Comparison of ENCODE assay signal across 16 cellular contexts in the genomic region with DNA sequence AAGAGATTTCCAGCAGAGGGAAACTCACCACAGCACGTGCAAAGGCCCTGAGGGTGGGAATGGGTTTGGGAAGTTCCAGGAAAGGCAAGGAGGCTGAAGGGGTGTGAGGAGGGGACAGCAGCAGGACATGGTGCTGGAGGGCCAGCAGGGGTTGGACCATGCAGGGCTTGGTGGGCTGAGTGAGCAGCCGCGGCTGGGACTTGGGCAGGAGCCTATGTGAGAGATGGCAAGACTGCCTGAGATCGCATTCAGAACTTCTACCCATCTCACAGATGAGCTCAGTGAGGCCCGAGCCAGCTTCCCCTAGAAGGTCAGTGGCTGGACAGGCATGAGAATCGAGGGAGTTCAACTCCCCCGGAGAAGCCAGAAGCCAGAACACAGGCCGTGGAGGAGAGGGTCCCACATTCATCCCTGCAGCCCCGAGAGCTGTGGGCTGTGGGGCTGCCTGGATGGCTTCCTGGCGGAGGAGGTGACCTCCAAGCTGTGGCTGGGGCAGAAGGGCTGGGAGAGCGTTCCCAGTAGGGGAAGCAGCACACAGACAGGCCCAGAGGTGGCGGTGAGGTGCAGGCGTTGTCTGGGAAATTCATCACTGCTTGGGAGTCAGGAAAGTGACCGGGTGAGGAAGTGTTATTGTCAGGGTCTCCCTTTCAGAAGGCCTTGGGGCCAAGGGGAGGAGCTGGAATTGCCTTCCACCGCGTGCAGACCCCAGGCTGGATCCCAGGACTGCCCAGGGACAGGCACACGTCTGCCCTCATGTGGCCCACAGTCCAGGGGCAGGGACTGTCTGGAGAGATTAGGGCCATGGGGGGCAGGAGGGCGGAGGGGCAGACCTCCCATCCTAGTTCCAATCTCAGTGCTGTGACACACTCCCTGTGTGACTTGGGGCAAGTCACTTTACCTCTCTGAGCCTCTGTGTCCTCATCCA.
DNase-seq lines count a peak whose midpoint lies in the region; ATAC-seq and TF ChIP-seq lines count a peak whose summit lies in the region.
"Had no signal": no experiment of that assay in that cellular context is flagged by ENCODE, and none has a peak within 500 bp of the region (broad histone marks: within the 10 kb centered on the region; RNA-seq: fewer than 3 reads in every experiment).

No MANE protein-coding gene starts in this region.

- H3K9ac ChIP-seq in neuronal stem cell (ENCODE audit: low read depth, low read length, poor library complexity): no peak overlapping the region

- no peak overlapping the region for H2BK12ac ChIP-seq in neuronal stem cell (ENCODE audit: low read length)

- H3K9me3 Mint-ChIP-seq in chondrocyte (ENCODE audit: low read depth): no peaks in the 10 kb centered on the region
- H3K9me3 Mint-ChIP-seq: neural crest cell had no signal

- H3K27ac ChIP-seq in neuronal stem cell (replicated peaks; ENCODE audit: low read length) (no peak overlapping the region), uterus (peak overlapping the region; percentile 90 to 93)

- ATAC-seq in Right ventricle myocardium superior (ENCODE audit: poor library complexity) (no peak), Right ventricle myocardium inferior (no peak), HG02870 (IDR thresholded peaks at IDR 0.05; ENCODE audit: unreplicated experiment) (no peak)
- ATAC-seq: stimulated activated naive CD8-positive, alpha-beta T cell treated with anti-CD3 and anti-CD28 coated beads, Interleukin-15, Interleukin-2, amounts not matched to agents 100 U/mL and 50 U/mL, for 24 hours had no signal

- H3K4me1 Mint-ChIP-seq in chondrocyte (ENCODE audit: low read depth): peaks cover 7% of the 10 kb centered on the region
- H3K4me1 Mint-ChIP-seq: neural crest cell had no signal

- peak overlapping the region; percentile 10 for H2BK5ac ChIP-seq in neuronal stem cell (ENCODE audit: low read length)

- H3K4me1 ChIP-seq in neuronal stem cell (ENCODE audit: control insufficient read depth in 2 of 2, insufficient read depth in 1 of 2, low read depth in 1 of 2, low read length in 2 of 2) (peaks cover 5 to 6% of the 10 kb centered on the region in 2 donors), uterus (peaks cover 7 to 13% of the 10 kb centered on the region in 2 donors)

- peak overlapping the region; percentile 42 for H4K91ac ChIP-seq in neuronal stem cell (ENCODE audit: low read depth, low read length, poor library complexity)

- H3K4me2 ChIP-seq in neuronal stem cell (ENCODE audit: insufficient read depth, low read length, poor library complexity, severe bottlenecking): no peak overlapping the region

- H3K4me3 ChIP-seq in neuronal stem cell (ENCODE audit: low read length in 2 of 2) (no peak overlapping the region), uterus (no peak overlapping the region)
- H3K4me3 ChIP-seq: MG63 had no signal

- H3K9me3 ChIP-seq in neuronal stem cell (replicated peaks in 1 of 2; ENCODE audit: control insufficient read depth in 2 of 2, insufficient read depth in 1 of 2, low read depth in 1 of 2, low read length in 2 of 2) (no peaks in the 10 kb centered on the region), uterus (no peaks in the 10 kb centered on the region)
- H3K9me3 ChIP-seq: MG63 had no signal

- H3K79me1 ChIP-seq in neuronal stem cell (ENCODE audit: low read depth, low read length): no peaks in the 10 kb centered on the region

- H2AK5ac ChIP-seq in neuronal stem cell (ENCODE audit: low read depth, low read length): peak overlapping the region; percentile 70

- no peak overlapping the region for H3K23ac ChIP-seq in neuronal stem cell (ENCODE audit: low read depth, low read length, poor library complexity)

- no peak overlapping the region for H3K14ac ChIP-seq in neuronal stem cell (ENCODE audit: low read length)

- intact Hi-C loops in Right ventricle myocardium superior (cut with DNase I) (no loop called here), Right ventricle myocardium inferior (cut with DNase I) (no loop called here), uterus (cut with DNase I; ENCODE audit: low total_unique reads) (no loop called here)

- no peak overlapping the region for H2BK120ac ChIP-seq in neuronal stem cell (ENCODE audit: low read depth, low read length)

- TF ChIP-seq POLR2A in uterus (IDR thresholded peaks at IDR 0.05): no peak

- DNase-seq in Right ventricle myocardium superior: peak; percentile 32
- DNase-seq in Right ventricle myocardium inferior (ENCODE audit: missing footprints): no peak
- DNase-seq in chondrocyte (ENCODE audit: low spot score): no peak
- no peak for DNase-seq in neuronal stem cell (ENCODE audit: low spot score)
- no peak for DNase-seq in uterus
- no peak for DNase-seq in anterior cingulate cortex (lab: John Stamatoyannopoulos, UW)
- DNase-seq in RKO (ENCODE audit: low spot score): no peak
- DNase-seq: ACHN; activated T-cell treated with anti-CD3 and anti-CD28 coated beads for 4 hours; central memory CD4-positive, alpha-beta T cell; DND-41; MG63; stimulated activated CD4-positive, alpha-beta T cell treated with anti-CD3 and anti-CD28 coated beads, Interleukin-1b, Interleukin-23, amount 100 ng/mL, for 48 hours; stimulated activated naive CD8-positive, alpha-beta T cell treated with anti-CD3 and anti-CD28 coated beads, Interleukin-15, Interleukin-2, amounts not matched to agents 100 U/mL and 50 U/mL, for 24 hours had no signal

- no peak overlapping the region for H2BK15ac ChIP-seq in neuronal stem cell (ENCODE audit: low read length)

- no peak overlapping the region for H3K4me3 Mint-ChIP-seq in chondrocyte (ENCODE audit: unreplicated experiment)
- H3K4me3 Mint-ChIP-seq: neural crest cell had no signal

- H3K36me3 ChIP-seq in neuronal stem cell (replicated peaks in 1 of 2; ENCODE audit: control insufficient read depth in 2 of 2, insufficient read depth in 2 of 2, low read length in 2 of 2): no peaks in the 10 kb centered on the region
- H3K36me3 ChIP-seq in uterus: no peaks in the 10 kb centered on the region
- H3K36me3 ChIP-seq: MG63 had no signal

- no CpG with 5 or more reads among the region's 18 CpGs for WGBS in neuronal stem cell (ENCODE audit: extremely low coverage in 2 of 2, insufficient read length in 2 of 2, insufficient replicate concordance in 1 of 2), 2 donors

- no peaks in the 10 kb centered on the region for H3K36me3 Mint-ChIP-seq in chondrocyte (ENCODE audit: low read depth)

- H3K18ac ChIP-seq in neuronal stem cell (ENCODE audit: low read length): peak overlapping the region; percentile 73

- no peak overlapping the region for H3K4ac ChIP-seq in neuronal stem cell (ENCODE audit: low read length)

- TF ChIP-seq CTCF in chondrocyte (IDR thresholded peaks at IDR 0.05) (peak; percentile 14), uterus (IDR thresholded peaks at IDR 0.05) (no peak)

- H2AFZ ChIP-seq in neuronal stem cell (ENCODE audit: low read length): no peak overlapping the region

- H3K27me3 ChIP-seq in neuronal stem cell (ENCODE audit: control insufficient read depth in 3 of 3, insufficient read depth in 3 of 3, low read depth in 1 of 3, low read length in 3 of 3) (peaks cover 0 to 3% (median 0%) of the 10 kb centered on the region in 3 experiments), uterus (no peaks in the 10 kb centered on the region)
- H3K27me3 ChIP-seq: MG63 had no signal

- H3K27ac Mint-ChIP-seq in chondrocyte (ENCODE audit: unreplicated experiment): no peak overlapping the region

- no peaks in the 10 kb centered on the region for H3K27me3 Mint-ChIP-seq in chondrocyte (ENCODE audit: low read depth)

- H4K8ac ChIP-seq in neuronal stem cell (ENCODE audit: low read depth, low read length): no peak overlapping the region
